In the genomic region with DNA sequence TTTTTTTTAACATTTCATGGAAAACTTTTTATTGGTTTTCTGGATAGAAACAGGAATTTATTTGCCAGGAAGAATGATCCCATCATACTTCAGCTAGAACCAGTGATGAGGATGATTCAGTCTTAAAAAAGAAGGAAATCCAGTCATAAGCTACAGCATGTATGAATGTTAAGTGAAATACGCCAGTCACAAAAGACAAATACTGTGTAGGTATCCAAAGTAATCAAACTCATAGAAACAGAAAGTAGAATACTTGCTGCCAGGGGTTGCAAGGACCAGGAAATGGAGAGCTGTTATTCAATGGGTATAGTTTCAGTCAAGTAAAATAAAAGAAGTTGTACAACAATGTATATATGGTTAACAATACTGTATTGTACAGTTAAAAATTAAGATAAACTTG, we compare ENCODE assay signal across 17 cellular contexts. TPM values are rescaled to one million over a fixed set of nuclear protein-coding genes. Genes with fewer than 3 reads are reported as not detected.
DNase-seq lines count a peak whose midpoint lies in the region; ATAC-seq and TF ChIP-seq lines count a peak whose summit lies in the region.
"Had no signal": no experiment of that assay in that cellular context is flagged by ENCODE, and none has a peak within 500 bp of the region (broad histone marks: within the 10 kb centered on the region; RNA-seq: fewer than 3 reads in every experiment).

No MANE protein-coding gene starts in this region.

- H3K4me1 ChIP-seq in stomach, result peaks cover 0 to 60% (median 29%) of the 10 kb centered on the region in 4 donors

- no peaks in the 10 kb centered on the region for H3K9me3 ChIP-seq in stomach
- H3K9me3 ChIP-seq: heart right ventricle, MG63 had no signal

- TF ChIP-seq EP300 in stomach (IDR thresholded peaks at IDR 0.05), result no peak

- peak overlapping the region; percentile 62 for H3K27ac Mint-ChIP-seq in activated naive CD4-positive, alpha-beta T cell treated with anti-CD3 and anti-CD28 coated beads, Interleukin-2, amount 50 U/mL, for 24 hours
- H3K27ac Mint-ChIP-seq in effector memory CD8-positive, alpha-beta T cell, result peak overlapping the region; percentile 29 to 53
- no peak overlapping the region for H3K27ac Mint-ChIP-seq in activated CD4-positive, alpha-beta memory T cell treated with anti-CD3 and anti-CD28 coated beads for 36 hours

- ATAC-seq in HG03159 (IDR thresholded peaks at IDR 0.05; ENCODE audit: unreplicated experiment), result peak; percentile 64
- peak; percentile 40 for ATAC-seq in effector memory CD8-positive, alpha-beta T cell (replicated peaks)

- peak overlapping the region; percentile 49 for H3K4me3 Mint-ChIP-seq in activated naive CD4-positive, alpha-beta T cell treated with anti-CD3 and anti-CD28 coated beads, Interleukin-2, amount 50 U/mL, for 24 hours
- H3K4me3 Mint-ChIP-seq in effector memory CD8-positive, alpha-beta T cell, result no peak overlapping the region
- H3K4me3 Mint-ChIP-seq in activated CD4-positive, alpha-beta memory T cell treated with anti-CD3 and anti-CD28 coated beads for 36 hours, result no peak overlapping the region

- CTCF ChIA-PET in activated CD4-positive, alpha-beta memory T cell treated with anti-CD3 and anti-CD28 coated beads for 36 hours (lab: Charles Lee), result no interaction called here

- no peak for TF ChIP-seq CTCF in stomach (IDR thresholded peaks at IDR 0.05)

- no peaks in the 10 kb centered on the region for H3K27me3 Mint-ChIP-seq in activated naive CD4-positive, alpha-beta T cell treated with anti-CD3 and anti-CD28 coated beads, Interleukin-2, amount 50 U/mL, for 24 hours
- H3K27me3 Mint-ChIP-seq in effector memory CD8-positive, alpha-beta T cell, result no peaks in the 10 kb centered on the region
- H3K27me3 Mint-ChIP-seq in activated CD4-positive, alpha-beta memory T cell treated with anti-CD3 and anti-CD28 coated beads for 36 hours, result no peaks in the 10 kb centered on the region

- H3K27me3 ChIP-seq in stomach, result no peaks in the 10 kb centered on the region
- H3K27me3 ChIP-seq: heart right ventricle, MG63 had no signal

- intact Hi-C loops in stomach (cut with DNase I; ENCODE audit: low total_unique reads), result no loop called here
- intact Hi-C loops in activated CD4-positive, alpha-beta memory T cell treated with anti-CD3 and anti-CD28 coated beads for 36 hours (cut with micrococcal nuclease), result no loop called here

- 30 to 49% (median 36%) methylated on average over 1 of the region's 1 CpG for WGBS in stomach, 5 donors

- peaks cover 48% of the 10 kb centered on the region for H3K4me1 Mint-ChIP-seq in activated naive CD4-positive, alpha-beta T cell treated with anti-CD3 and anti-CD28 coated beads, Interleukin-2, amount 50 U/mL, for 24 hours
- peaks cover 19 to 48% of the 10 kb centered on the region in 2 donors for H3K4me1 Mint-ChIP-seq in effector memory CD8-positive, alpha-beta T cell (ENCODE audit: low read depth in 2 of 2)
- peaks cover 17% of the 10 kb centered on the region for H3K4me1 Mint-ChIP-seq in activated CD4-positive, alpha-beta memory T cell treated with anti-CD3 and anti-CD28 coated beads for 36 hours (ENCODE audit: low read depth)

- H3K27ac ChIP-seq in stomach, result peak overlapping the region in 3 of 5 donors; percentile 50 to 77 (median 69)
- H3K27ac ChIP-seq: heart right ventricle, RWPE1 had no signal

- H3K4me3 ChIP-seq in stomach, result no peak overlapping the region
- H3K4me3 ChIP-seq: heart right ventricle, MG63 had no signal

- H3K36me3 ChIP-seq in stomach, result peaks cover 19 to 34% (median 30%) of the 10 kb centered on the region in 4 donors

- DNase-seq in activated naive CD4-positive, alpha-beta T cell treated with Interleukin-2 at 50 U/mL for 16 hours, result no peak
- DNase-seq in effector memory CD8-positive, alpha-beta T cell, result no peak
- DNase-seq in stomach, result no peak
- no peak for DNase-seq in activated CD4-positive, alpha-beta memory T cell treated with anti-CD3 and anti-CD28 coated beads for 36 hours
- DNase-seq in NCI-H2227 treated with DMSO at 0.1 percent for 48 hours (lab: John Stamatoyannopoulos, UW), result no peak
- no peak for DNase-seq in SIG-M5 (lab: John Stamatoyannopoulos, UW)
- DNase-seq: activated CD8-positive, alpha-beta memory T cell treated with anti-CD3 and anti-CD28 coated beads, Interleukin-2, amount 50 U/mL, for 48 hours; aorta; DMS79 treated with DMSO at 0.1 percent for 48 hours; effector memory CD4-positive, alpha-beta T cell; heart right ventricle; MG63; NCI-H524; T-helper 9 cell had no signal

- H3K9me3 Mint-ChIP-seq in activated naive CD4-positive, alpha-beta T cell treated with anti-CD3 and anti-CD28 coated beads, Interleukin-2, amount 50 U/mL, for 24 hours, result no peaks in the 10 kb centered on the region
- no peaks in the 10 kb centered on the region for H3K9me3 Mint-ChIP-seq in effector memory CD8-positive, alpha-beta T cell
- no peaks in the 10 kb centered on the region for H3K9me3 Mint-ChIP-seq in activated CD4-positive, alpha-beta memory T cell treated with anti-CD3 and anti-CD28 coated beads for 36 hours

- POLR2A ChIA-PET in activated CD4-positive, alpha-beta memory T cell treated with anti-CD3 and anti-CD28 coated beads for 36 hours (lab: Charles Lee), result no interaction called here

- TF ChIP-seq POLR2A in stomach (IDR thresholded peaks at IDR 0.05), result no peak

- H3K36me3 Mint-ChIP-seq in activated naive CD4-positive, alpha-beta T cell treated with anti-CD3 and anti-CD28 coated beads, Interleukin-2, amount 50 U/mL, for 24 hours, result peaks cover 12% of the 10 kb centered on the region
- H3K36me3 Mint-ChIP-seq in effector memory CD8-positive, alpha-beta T cell (ENCODE audit: insufficient read depth), result peaks cover 38% of the 10 kb centered on the region
- peaks cover 23% of the 10 kb centered on the region for H3K36me3 Mint-ChIP-seq in activated CD4-positive, alpha-beta memory T cell treated with anti-CD3 and anti-CD28 coated beads for 36 hours

RNA-seq across cellular contexts. Expression of a gene that starts 21.3 kb away (rescaled TPM):
- 100 to 1,000 TPM in 1 of 5 donors, 10 to 100 TPM in 4; 15.1 to 133 (median 54.5) TPM for total RNA-seq in stomach
- 10 to 100 TPM; 24.6 to 31.1 (median 30.7) TPM for polyA plus RNA-seq in stomach
- 10 to 100 TPM; 35.2 to 36.9 TPM for total RNA-seq in activated CD4-positive, alpha-beta memory T cell treated with anti-CD3 and anti-CD28 coated beads for 36 hours
